Comparison of ENCODE assay signal across 10 cellular contexts in genomic region chr2:100196786-100197494, GRCh38. TPM values are rescaled to one million over a fixed set of nuclear protein-coding genes. Genes with fewer than 3 reads are reported as not detected.
A peak's percentile ranks its signal among the peaks of the same experiment; 100 is the strongest.
DNase-seq lines count a peak whose midpoint lies in the region; ATAC-seq, FAIRE-seq and TF ChIP-seq lines count a peak whose summit lies in the region.
"Had no signal": no experiment of that assay in that cellular context is flagged by ENCODE, and none has a peak within 500 bp of the region (broad histone marks: within the 10 kb centered on the region; RNA-seq: fewer than 3 reads in every experiment).

No MANE protein-coding gene starts in this region.

- H4K20me1 ChIP-seq in astrocyte (ENCODE audit: insufficient read depth, low read length) (no peaks in the 10 kb centered on the region), MM.1S (ENCODE audit: insufficient read depth, low read length) (no peaks in the 10 kb centered on the region)

- H3K9me3 Mint-ChIP-seq in astrocyte (ENCODE audit: unreplicated experiment): peaks cover 3% of the 10 kb centered on the region

- no peak overlapping the region for H2AFZ ChIP-seq in astrocyte (ENCODE audit: low read depth, low read length)
- H2AFZ ChIP-seq in MM.1S (ENCODE audit: low read length): no peak overlapping the region

- H3K27me3 ChIP-seq in astrocyte (ENCODE audit: insufficient read depth, low read length) (no peaks in the 10 kb centered on the region), left lung (no peaks in the 10 kb centered on the region), sigmoid colon (no peaks in the 10 kb centered on the region), MM.1S (replicated peaks; ENCODE audit: insufficient read depth, low read length) (no peaks in the 10 kb centered on the region)

- DNase-seq in AG08395 (ENCODE audit: low spot score) (peak; percentile 45), astrocyte (ENCODE audit: low read depth) (peak; percentile 38), left lung (no peak), sigmoid colon (peak; percentile 75), NCI-H2227 treated with DMSO at 0.1 percent for 48 hours (lab: John Stamatoyannopoulos, UW) (no peak), MM.1S (no peak)
- DNase-seq in NK-92 treated with Interleukin-12 subunit alpha and Interleukin-12 subunit beta, amount 100 ng/mL, for 24 hours (lab: John Stamatoyannopoulos, UW): no peak
- DNase-seq: activated CD4-positive, alpha-beta T cell treated with anti-CD3 and anti-CD28 coated beads, Interleukin-2, amount 50 U/mL, for 48 hours; activated gamma-delta T cell had no signal

- TF ChIP-seq CTCF in astrocyte (IDR thresholded peaks at IDR 0.05; ENCODE audit: insufficient read depth, low read depth, low read length) (no peak), left lung (IDR thresholded peaks at IDR 0.05) (no peak), sigmoid colon (IDR thresholded peaks at IDR 0.05) (no peak), MM.1S (IDR thresholded peaks at IDR 0.05; ENCODE audit: low read length) (no peak)

- H3K36me3 ChIP-seq in astrocyte (ENCODE audit: insufficient read depth, low read length): no peaks in the 10 kb centered on the region
- H3K36me3 ChIP-seq in left lung: no peaks in the 10 kb centered on the region
- no peaks in the 10 kb centered on the region for H3K36me3 ChIP-seq in sigmoid colon
- H3K36me3 ChIP-seq in MM.1S (replicated peaks; ENCODE audit: insufficient read depth, low read length): no peaks in the 10 kb centered on the region

- no peaks in the 10 kb centered on the region for H3K9me2 ChIP-seq in MM.1S (replicated peaks; ENCODE audit: insufficient read depth, low read length)

- H3K27me3 Mint-ChIP-seq in astrocyte (ENCODE audit: low read depth, unreplicated experiment): peaks cover 2% of the 10 kb centered on the region

- peaks cover 3% of the 10 kb centered on the region for H3K36me3 Mint-ChIP-seq in astrocyte (ENCODE audit: low read depth, unreplicated experiment)

- H3K27ac ChIP-seq in astrocyte (ENCODE audit: low read depth, low read length): no peak overlapping the region
- peak overlapping the region; percentile 68 to 79 for H3K27ac ChIP-seq in left lung
- H3K27ac ChIP-seq in sigmoid colon: peak overlapping the region; percentile 83 to 94 (median 85)
- no peak overlapping the region for H3K27ac ChIP-seq in MM.1S (ENCODE audit: low read length)

- H3K27ac Mint-ChIP-seq in astrocyte (ENCODE audit: unreplicated experiment): no peak overlapping the region

- H3F3A ChIP-seq in MM.1S (ENCODE audit: insufficient read depth, low read length): no peaks in the 10 kb centered on the region

- H3K9me3 ChIP-seq in astrocyte (ENCODE audit: insufficient read depth, low read depth, low read length) (no peaks in the 10 kb centered on the region), left lung (no peaks in the 10 kb centered on the region), sigmoid colon (no peaks in the 10 kb centered on the region), MM.1S (replicated peaks; ENCODE audit: insufficient read depth, low read length) (no peaks in the 10 kb centered on the region)

- H3K4me3 Mint-ChIP-seq in astrocyte (ENCODE audit: unreplicated experiment): no peak overlapping the region

- WGBS in sigmoid colon, 2 donors: 86 to 91% methylated on average over 18 of the region's 18 CpGs

- H3K4me1 Mint-ChIP-seq in astrocyte (ENCODE audit: low read depth, unreplicated experiment): peaks cover 17% of the 10 kb centered on the region

- intact Hi-C loops in left lung (cut with DNase I): no loop called here
- intact Hi-C loops in sigmoid colon (cut with DNase I): loop anchor here (2.0 to 5.0 kb wide), 2 partner anchors 16 to 90 kb away; no protein-coding TSS in a partner anchor

- peaks cover 23% of the 10 kb centered on the region for H3K4me1 ChIP-seq in astrocyte (ENCODE audit: insufficient read depth, low read length)
- peaks cover 15 to 47% of the 10 kb centered on the region in 2 donors for H3K4me1 ChIP-seq in left lung
- H3K4me1 ChIP-seq in sigmoid colon: peaks cover 0 to 51% (median 38%) of the 10 kb centered on the region in 4 donors
- H3K4me1 ChIP-seq in MM.1S (ENCODE audit: low read length): no peaks in the 10 kb centered on the region

- ATAC-seq in left lung (no peak), HG02642 (IDR thresholded peaks at IDR 0.05; ENCODE audit: poor library complexity, unreplicated experiment) (no peak)

- H3K79me2 ChIP-seq in astrocyte (ENCODE audit: insufficient read depth, low read length): no peaks in the 10 kb centered on the region
- H3K79me2 ChIP-seq in MM.1S (ENCODE audit: low read length): no peaks in the 10 kb centered on the region

- H3K4me2 ChIP-seq in astrocyte (ENCODE audit: low read length) (peak overlapping the region; percentile 46), MM.1S (ENCODE audit: low read depth, low read length) (no peak overlapping the region)

- TF ChIP-seq EP300 in sigmoid colon (IDR thresholded peaks at IDR 0.05): peak in 3 of 4 donors; percentile 64 to 82 (median 82)

- H3K4me3 ChIP-seq in astrocyte (ENCODE audit: insufficient read depth, low read depth, low read length) (no peak overlapping the region), left lung (no peak overlapping the region), sigmoid colon (peak overlapping the region in 1 of 4 donors; percentile 10), MM.1S (ENCODE audit: low read length) (no peak overlapping the region)

- H3K9ac ChIP-seq in astrocyte (ENCODE audit: low read length) (no peak overlapping the region), MM.1S (ENCODE audit: low read length) (no peak overlapping the region)

- FAIRE-seq in astrocyte (lab: Jason Lieb, UNC): no peak

- no peak for TF ChIP-seq POLR2A in sigmoid colon (IDR thresholded peaks at IDR 0.05)

RNA-seq across cellular contexts. Expression of gene AFF3, which starts 54.5 kb away (rescaled TPM):
- total RNA-seq in astrocyte (14.7 and 24.1 TPM in 2 replicates), left lung (10 to 100 TPM; 16.4 to 42.0 TPM), sigmoid colon (10 to 100 TPM; 18.6 to 25.0 (median 20.4) TPM)
- 1 to 10 TPM in 2 of 3 donors, under 1 TPM in 1; 0.46 to 7.8 (median 1.2) TPM for polyA plus RNA-seq in sigmoid colon

Comparison
In these comparisons a context has a peak if more than half of its experiments do, and no peak if none do; other contexts are left out.
1. DNase-seq: peak in AG08395 (single experiment), astrocyte (single experiment) and sigmoid colon (single experiment); none in left lung (0 of 2), NK-92 treated with Interleukin-12 subunit alpha and Interleukin-12 subunit beta, amount 100 ng/mL, for 24 hours (single experiment), NCI-H2227 treated with DMSO at 0.1 percent for 48 hours (single experiment) and MM.1S (single experiment).
2. H3K27ac ChIP-seq: peak in left lung (2 of 2) and sigmoid colon (4 of 4); none in astrocyte (single experiment) and MM.1S (single experiment).